Comparison of ENCODE assay signal across 13 cellular contexts in the genomic region with DNA sequence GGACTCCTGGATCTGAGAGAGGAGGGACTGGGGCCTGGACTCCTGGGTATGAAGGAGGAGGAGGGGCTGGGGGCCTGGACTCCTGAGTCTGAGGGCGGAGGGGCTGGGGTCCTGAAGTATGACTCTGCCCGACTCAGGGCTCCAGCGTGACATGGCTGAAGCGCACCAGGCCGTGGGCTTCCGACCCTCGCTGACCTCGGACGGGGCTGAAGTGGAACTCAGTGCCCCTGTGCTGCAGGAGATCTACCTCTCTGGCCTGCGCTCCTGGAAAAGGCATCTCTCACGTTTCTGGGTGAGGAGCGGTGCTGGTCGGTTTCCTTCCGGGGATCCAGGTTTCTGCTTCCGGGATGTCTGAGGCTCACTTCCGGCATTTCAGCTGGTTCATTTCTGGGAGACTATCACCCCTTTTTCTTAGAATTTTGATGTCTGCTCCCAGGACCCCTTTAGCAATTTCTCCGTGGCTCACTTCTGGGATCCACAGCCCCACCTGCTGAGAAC. TPM values are rescaled to one million over a fixed set of nuclear protein-coding genes. Genes with fewer than 3 reads are reported as not detected.
DNase-seq lines count a peak whose midpoint lies in the region; ATAC-seq and TF ChIP-seq lines count a peak whose summit lies in the region.
"Had no signal": no experiment of that assay in that cellular context is flagged by ENCODE, and none has a peak within 500 bp of the region (broad histone marks: within the 10 kb centered on the region; RNA-seq: fewer than 3 reads in every experiment).

No MANE protein-coding gene starts in this region.

- H3K9me3 Mint-ChIP-seq in natural killer cell (no peaks in the 10 kb centered on the region), mesothelial cell of epicardium (no peaks in the 10 kb centered on the region)
- no peaks in the 10 kb centered on the region for H3K9me3 Mint-ChIP-seq in natural killer cell treated with Interleukin-12 subunit alpha and Interleukin-12 subunit beta and Interleukin-15 and Interleukin-18, amount 100 ng/mL, for 72 hours

- DNase-seq in natural killer cell (no peak), caudate nucleus (lab: John Stamatoyannopoulos, UW) (peak in 35 of 61 donors; percentile 3 to 61 (median 24)), mesothelial cell of epicardium (ENCODE audit: low spot score in 2 of 2, unreplicated experiment in 2 of 2) (no peak), GDM1 (lab: John Stamatoyannopoulos, UW) (no peak), KG1 (lab: John Stamatoyannopoulos, UW) (no peak)
- DNase-seq in natural killer cell treated with Interleukin-12 subunit alpha and Interleukin-12 subunit beta and Interleukin-15 and Interleukin-18, amount 100 ng/mL, for 72 hours (ENCODE audit: low spot score) = no peak
- DNase-seq in activated CD8-positive, alpha-beta memory T cell treated with anti-CD3 and anti-CD28 coated beads for 24 hours = no peak
- DNase-seq: activated CD8-positive, alpha-beta memory T cell treated with anti-CD3 and anti-CD28 coated beads, Interleukin-2, amount 10 ng/mL, durations not matched to agents 7 days and 5 days; aorta; BE2C; OCI-M1; stimulated activated CD4-positive, alpha-beta T cell treated with anti-CD3 and anti-CD28 coated beads, Interleukin-2, amount 100 ng/mL, for 48 hours had no signal

- H3K36me3 Mint-ChIP-seq in natural killer cell (no peaks in the 10 kb centered on the region), mesothelial cell of epicardium (peaks cover 11% of the 10 kb centered on the region)
- H3K36me3 Mint-ChIP-seq in natural killer cell treated with Interleukin-12 subunit alpha and Interleukin-12 subunit beta and Interleukin-15 and Interleukin-18, amount 100 ng/mL, for 72 hours = peaks cover 4% of the 10 kb centered on the region
- H3K36me3 Mint-ChIP-seq: activated CD8-positive, alpha-beta memory T cell treated with anti-CD3 and anti-CD28 coated beads, Interleukin-2, amount 10 ng/mL, durations not matched to agents 7 days and 5 days had no signal

- intact Hi-C loops in natural killer cell (cut with micrococcal nuclease) = no loop called here

- peak overlapping the region; percentile 67 for H3K4me3 Mint-ChIP-seq in natural killer cell
- no peak overlapping the region for H3K4me3 Mint-ChIP-seq in natural killer cell treated with Interleukin-12 subunit alpha and Interleukin-12 subunit beta and Interleukin-15 and Interleukin-18, amount 100 ng/mL, for 72 hours
- peak overlapping the region; percentile 26 for H3K4me3 Mint-ChIP-seq in mesothelial cell of epicardium

- no peak for ATAC-seq in natural killer cell
- ATAC-seq in natural killer cell treated with Interleukin-12 subunit alpha and Interleukin-12 subunit beta and Interleukin-15 and Interleukin-18, amount 100 ng/mL, for 72 hours = no peak
- ATAC-seq in GM18873 (IDR thresholded peaks at IDR 0.05; ENCODE audit: low FRiP score, unreplicated experiment) = no peak
- ATAC-seq: activated CD8-positive, alpha-beta memory T cell treated with anti-CD3 and anti-CD28 coated beads, Interleukin-2, amount 10 ng/mL, durations not matched to agents 7 days and 5 days had no signal

- H3K27ac ChIP-seq in caudate nucleus (ENCODE audit: low read depth, low read length) = no peak overlapping the region

- peaks cover 15 to 29% of the 10 kb centered on the region in 2 donors for H3K4me1 Mint-ChIP-seq in natural killer cell
- peaks cover 13 to 15% of the 10 kb centered on the region in 2 donors for H3K4me1 Mint-ChIP-seq in natural killer cell treated with Interleukin-12 subunit alpha and Interleukin-12 subunit beta and Interleukin-15 and Interleukin-18, amount 100 ng/mL, for 72 hours (ENCODE audit: low read depth in 2 of 2)
- peaks cover 22% of the 10 kb centered on the region for H3K4me1 Mint-ChIP-seq in mesothelial cell of epicardium

- H3K27me3 Mint-ChIP-seq in natural killer cell (ENCODE audit: low read depth in 2 of 2) (peaks cover 17 to 27% of the 10 kb centered on the region in 2 donors), mesothelial cell of epicardium (ENCODE audit: low read depth) (peaks cover 6% of the 10 kb centered on the region)
- peaks cover 9 to 11% of the 10 kb centered on the region in 2 donors for H3K27me3 Mint-ChIP-seq in natural killer cell treated with Interleukin-12 subunit alpha and Interleukin-12 subunit beta and Interleukin-15 and Interleukin-18, amount 100 ng/mL, for 72 hours

- TF ChIP-seq CTCF in natural killer cell (IDR thresholded peaks at IDR 0.05) = no peak
- TF ChIP-seq CTCF in mesothelial cell of epicardium (IDR thresholded peaks at IDR 0.05; ENCODE audit: unreplicated experiment) = no peak

- H3K27ac Mint-ChIP-seq in natural killer cell (no peak overlapping the region), mesothelial cell of epicardium (no peak overlapping the region)
- no peak overlapping the region for H3K27ac Mint-ChIP-seq in natural killer cell treated with Interleukin-12 subunit alpha and Interleukin-12 subunit beta and Interleukin-15 and Interleukin-18, amount 100 ng/mL, for 72 hours
- H3K27ac Mint-ChIP-seq: activated CD8-positive, alpha-beta memory T cell treated with anti-CD3 and anti-CD28 coated beads, Interleukin-2, amount 10 ng/mL, durations not matched to agents 7 days and 5 days had no signal

RNA-seq across cellular contexts. Expression of a gene that starts 1.2 kb away (rescaled TPM):
- under 1 TPM; 0.34 to 0.78 (median 0.73) TPM for total RNA-seq in natural killer cell
- 1 to 10 TPM in 1 of 2 donors, under 1 TPM in 1; 0.52 to 2.7 TPM for total RNA-seq in natural killer cell treated with Interleukin-12 subunit alpha and Interleukin-12 subunit beta and Interleukin-15 and Interleukin-18, amount 100 ng/mL, for 72 hours
- total RNA-seq in mesothelial cell of epicardium = 60.3 to 62.5 TPM (median 60.9 TPM) in 3 replicates

RNA-seq across cellular contexts. Expression of a gene that starts 2.8 kb away (rescaled TPM):
- total RNA-seq in natural killer cell (1 to 10 TPM; 2.3 to 2.9 (median 2.4) TPM), mesothelial cell of epicardium (10.4 to 10.5 TPM (median 10.4 TPM) in 3 replicates)
- total RNA-seq in natural killer cell treated with Interleukin-12 subunit alpha and Interleukin-12 subunit beta and Interleukin-15 and Interleukin-18, amount 100 ng/mL, for 72 hours = 10 to 100 TPM in 1 of 2 donors, 1 to 10 TPM in 1; 5.7 to 18.5 TPM

RNA-seq across cellular contexts. Expression of a gene that starts 15.1 kb away (rescaled TPM):
- total RNA-seq in natural killer cell = 10 to 100 TPM; 77.0 to 92.5 (median 78.2) TPM
- total RNA-seq in natural killer cell treated with Interleukin-12 subunit alpha and Interleukin-12 subunit beta and Interleukin-15 and Interleukin-18, amount 100 ng/mL, for 72 hours = 100 to 1,000 TPM; 268 to 457 TPM
- total RNA-seq in mesothelial cell of epicardium = 273 to 283 TPM (median 280 TPM) in 3 replicates

RNA-seq across cellular contexts. Expression of a gene that starts 26.4 kb away (rescaled TPM):
- total RNA-seq in natural killer cell (10 to 100 TPM; 15.6 to 34.6 (median 22.3) TPM), mesothelial cell of epicardium (44.5 to 46.0 TPM (median 44.7 TPM) in 3 replicates)
- total RNA-seq in natural killer cell treated with Interleukin-12 subunit alpha and Interleukin-12 subunit beta and Interleukin-15 and Interleukin-18, amount 100 ng/mL, for 72 hours = 10 to 100 TPM; 45.9 to 98.0 TPM

RNA-seq across cellular contexts. Expression of a gene that starts 26.5 kb away (rescaled TPM):
- total RNA-seq in natural killer cell (100 to 1,000 TPM; 176 to 184 (median 179) TPM), mesothelial cell of epicardium (89.4 to 101 TPM (median 95.0 TPM) in 3 replicates)
- total RNA-seq in natural killer cell treated with Interleukin-12 subunit alpha and Interleukin-12 subunit beta and Interleukin-15 and Interleukin-18, amount 100 ng/mL, for 72 hours = 100 to 1,000 TPM; 167 to 185 TPM

Comparison
In these comparisons a context has a peak if more than half of its experiments do, and no peak if none do; other contexts are left out.
1. DNase-seq: peak in caudate nucleus (35 of 61); none in natural killer cell (single experiment), natural killer cell treated with Interleukin-12 subunit alpha and Interleukin-12 subunit beta and Interleukin-15 and Interleukin-18, amount 100 ng/mL, for 72 hours (single experiment), mesothelial cell of epicardium (0 of 2), GDM1 (single experiment), KG1 (single experiment) and activated CD8-positive, alpha-beta memory T cell treated with anti-CD3 and anti-CD28 coated beads for 24 hours (single experiment).
2. RNA of a gene that starts 1.2 kb away (total RNA-seq): 60.3 to 62.5 TPM in mesothelial cell of epicardium; 0.52 to 2.7 TPM in natural killer cell treated with Interleukin-12 subunit alpha and Interleukin-12 subunit beta and Interleukin-15 and Interleukin-18, amount 100 ng/mL, for 72 hours and 0.34 to 0.78 TPM in natural killer cell; every median in the first group is over 10 times any median in the second.